ENCODE assay signal across 1 cellular context in genomic region chr3:107543666-107544065, GRCh38.
TF ChIP-seq lines count a peak whose summit lies in the region.

No MANE protein-coding gene starts in this region.

TF ChIP-seq in liver, 16 proteins besides CTCF, POLR2A, EP300 and RAD21 (continued from another document):
- TF ChIP-seq REST (IDR thresholded peaks at IDR 0.05) (no peak), YY1 (IDR thresholded peaks at IDR 0.05) (no peak)
